ENCODE assay signal across 8 cellular contexts in genomic region chr12:70365648-70366518, GRCh38. TPM values are rescaled to one million over a fixed set of nuclear protein-coding genes. Genes with fewer than 3 reads are reported as not detected.
DNase-seq lines count a peak whose midpoint lies in the region; ATAC-seq and TF ChIP-seq lines count a peak whose summit lies in the region.

Gene KCNMB4, plus strand, starts transcription at chr12:70366290. Its CDS starts 445 bp downstream, at chr12:70366735.

- TF ChIP-seq CTCF in RWPE2 (IDR thresholded peaks at IDR 0.05; ENCODE audit: poor library complexity, severe bottlenecking) (no peak), omental fat pad (IDR thresholded peaks at IDR 0.05) (no peak), thyroid gland (IDR thresholded peaks at IDR 0.05) (no peak)

- ATAC-seq in GM21528 (IDR thresholded peaks at IDR 0.05; ENCODE audit: low FRiP score, unreplicated experiment) (peak; percentile 87), RWPE2 (ENCODE audit: low read depth) (peak; percentile 76), omental fat pad (ENCODE audit: low FRiP score) (peak; percentile 84)

- peak; percentile 92 for DNase-seq in D341Med (ENCODE audit: low spot score)
- DNase-seq in RWPE2 (ENCODE audit: low spot score), result peak; percentile 70
- DNase-seq in activated effector memory CD4-positive, alpha-beta T cell treated with anti-CD3 and anti-CD28 coated beads, Interleukin-2, amount 50 U/mL, for 16 hours, result peak; percentile 91
- DNase-seq in germinal center (ENCODE audit: low spot score), result peak; percentile 87
- no peak for DNase-seq in omental fat pad (ENCODE audit: low spot score)
- peak; percentile 64 to 70 for DNase-seq in thyroid gland

- H3K27me3 ChIP-seq in HUES64 (ENCODE audit: insufficient read depth, low read length), result peaks cover 33% of the 10 kb centered on the region
- peaks cover 14% of the 10 kb centered on the region for H3K27me3 ChIP-seq in RWPE2 (ENCODE audit: insufficient read depth, poor library complexity, severe bottlenecking)
- no peaks in the 10 kb centered on the region for H3K27me3 ChIP-seq in thyroid gland

- no peaks in the 10 kb centered on the region for H3K9me3 ChIP-seq in HUES64 (ENCODE audit: insufficient read depth, low read depth, low read length)
- no peaks in the 10 kb centered on the region for H3K9me3 ChIP-seq in RWPE2 (ENCODE audit: severe bottlenecking)
- no peaks in the 10 kb centered on the region for H3K9me3 ChIP-seq in thyroid gland

- H3K9ac ChIP-seq in HUES64 (ENCODE audit: low read depth, low read length), result peak within 1 kb of the TSS; percentile 71

- peaks cover 18% of the 10 kb centered on the region for H3K4me1 ChIP-seq in HUES64 (ENCODE audit: insufficient read depth, low read length)
- H3K4me1 ChIP-seq in RWPE2 (ENCODE audit: insufficient read depth, poor library complexity, severe bottlenecking), result no peaks in the 10 kb centered on the region
- H3K4me1 ChIP-seq in thyroid gland, result peaks cover 7 to 14% of the 10 kb centered on the region in 2 donors

- H3K4me3 ChIP-seq in HUES64 (ENCODE audit: low read length), result peak within 1 kb of the TSS; percentile 91
- peak within 1 kb of the TSS; percentile 59 for H3K4me3 ChIP-seq in RWPE2 (ENCODE audit: severe bottlenecking)
- peak within 1 kb of the TSS; percentile 46 to 82 (median 58) for H3K4me3 ChIP-seq in thyroid gland (replicated peaks in 1 of 3)

- peak within 1 kb of the TSS; percentile 15; the same call in 1 of the 2 replicates for H3K27ac ChIP-seq in HUES64 (ENCODE audit: low read depth, low read length)
- H3K27ac ChIP-seq in RWPE2 (ENCODE audit: poor library complexity, severe bottlenecking), result no peak within 1 kb of the TSS
- H3K27ac ChIP-seq in thyroid gland, result peak within 1 kb of the TSS in 2 of 3 donors; percentile 55 to 75

- intact Hi-C loops in thyroid gland (cut with DNase I), result loop anchor here (5.0 to 10.0 kb wide), 2 partner anchors 124 to 461 kb away; partner anchors contain the start of gene CNOT2

- H3K36me3 ChIP-seq in HUES64 (ENCODE audit: insufficient read depth, low read length) (no peaks in the 10 kb centered on the region), RWPE2 (ENCODE audit: low read depth) (no peaks in the 10 kb centered on the region), thyroid gland (no peaks in the 10 kb centered on the region)

- under 1% methylated on average over 88 of the region's 88 CpGs for WGBS in HUES64
- 0 to 1% methylated on average over 22 to 36 of the region's 88 CpGs for WGBS in thyroid gland, 2 donors

- peak in 1 of 2 donors; percentile 33 for TF ChIP-seq POLR2A in thyroid gland (IDR thresholded peaks at IDR 0.05)

RNA-seq across cellular contexts. Expression of gene KCNMB4, which starts in this region (rescaled TPM):
- 9.8 TPM for polyA plus RNA-seq in HUES64 (2013, experiment 1 of 2)
- 12.3 TPM for polyA plus RNA-seq in HUES64 (2013, experiment 2 of 2)
- total RNA-seq in omental fat pad (1 to 10 TPM; 1.3 to 4.4 (median 2.1) TPM), thyroid gland (1 to 10 TPM; 2.1 to 5.1 (median 3.8) TPM)
